Comparison of ENCODE assay signal across 24 cellular contexts in genomic region chr22:46273432-46274148, GRCh38. TPM values are rescaled to one million over a fixed set of nuclear protein-coding genes. Genes with fewer than 3 reads are reported as not detected.
"Had no signal": no experiment of that assay in that cellular context is flagged by ENCODE, and none has a peak within 500 bp of the region (broad histone marks: within the 10 kb centered on the region; RNA-seq: fewer than 3 reads in every experiment).

No MANE protein-coding gene starts in this region.

- H3K27ac Mint-ChIP-seq: dendritic cell treated with granulocyte-macrophage colony-stimulating factor and Interleukin-4, amounts not matched to agents 40 ng/mL and 50 ng/mL, for 4 days; mesothelial cell of epicardium; natural killer cell treated with Interleukin-12 subunit alpha and Interleukin-12 subunit beta and Interleukin-15 and Interleukin-18, amount 100 ng/mL, for 72 hours; neural progenitor cell; progenitor cell of endocrine pancreas; stimulated activated naive B cell treated with anti-CD40 and anti-IgM and Interleukin-4, amounts not matched to agents 10 μg/mL and 1 μg/mL and 100 μg/mL, for 72 hours; stimulated activated naive CD8-positive, alpha-beta T cell treated with anti-CD3 and anti-CD28 coated beads, Interleukin-15, amount 100 ng/mL, for 72 hours had no signal

- H3K27me3 ChIP-seq: esophagus squamous epithelium, gastroesophageal sphincter, neural progenitor cell, pancreas, sigmoid colon, testis, tibial nerve had no signal

- H3K36me3 ChIP-seq: neural progenitor cell had no signal

- H3K27me3 Mint-ChIP-seq: dendritic cell treated with granulocyte-macrophage colony-stimulating factor and Interleukin-4, amounts not matched to agents 40 ng/mL and 50 ng/mL, for 4 days; natural killer cell treated with Interleukin-12 subunit alpha and Interleukin-12 subunit beta and Interleukin-15 and Interleukin-18, amount 100 ng/mL, for 72 hours; progenitor cell of endocrine pancreas; stimulated activated naive B cell treated with anti-CD40 and anti-IgM and Interleukin-4, amounts not matched to agents 10 μg/mL and 1 μg/mL and 100 μg/mL, for 72 hours; stimulated activated naive CD8-positive, alpha-beta T cell treated with anti-CD3 and anti-CD28 coated beads, Interleukin-15, amount 100 ng/mL, for 72 hours had no signal

- H2AFZ ChIP-seq: neural progenitor cell had no signal

- H3K27ac ChIP-seq: esophagus squamous epithelium, gastroesophageal sphincter, neural progenitor cell, pancreas, sigmoid colon, skin epidermis, testis, tibial nerve had no signal

- H3K4me3 Mint-ChIP-seq: dendritic cell treated with granulocyte-macrophage colony-stimulating factor and Interleukin-4, amounts not matched to agents 40 ng/mL and 50 ng/mL, for 4 days; mesothelial cell of epicardium; natural killer cell treated with Interleukin-12 subunit alpha and Interleukin-12 subunit beta and Interleukin-15 and Interleukin-18, amount 100 ng/mL, for 72 hours; neural progenitor cell; stimulated activated naive B cell treated with anti-CD40 and anti-IgM and Interleukin-4, amounts not matched to agents 10 μg/mL and 1 μg/mL and 100 μg/mL, for 72 hours; stimulated activated naive CD8-positive, alpha-beta T cell treated with anti-CD3 and anti-CD28 coated beads, Interleukin-15, amount 100 ng/mL, for 72 hours had no signal

- H3K4me1 Mint-ChIP-seq: mesothelial cell of epicardium had no signal

- H3K9me3 Mint-ChIP-seq: natural killer cell treated with Interleukin-12 subunit alpha and Interleukin-12 subunit beta and Interleukin-15 and Interleukin-18, amount 100 ng/mL, for 72 hours; neural progenitor cell; stimulated activated naive B cell treated with anti-CD40 and anti-IgM and Interleukin-4, amounts not matched to agents 10 μg/mL and 1 μg/mL and 100 μg/mL, for 72 hours had no signal

- ATAC-seq: gastroesophageal sphincter; left colon; pancreas; stimulated activated naive B cell treated with anti-CD40 and anti-IgM and Interleukin-4, amounts not matched to agents 10 μg/mL and 1 μg/mL and 100 μg/mL, for 72 hours; stimulated activated naive CD8-positive, alpha-beta T cell treated with anti-CD3 and anti-CD28 coated beads, Interleukin-15, amount 100 ng/mL, for 72 hours had no signal

- FAIRE-seq: colon, kidney, pancreas had no signal

- H3K9me3 ChIP-seq: esophagus squamous epithelium, pancreas, sigmoid colon, testis, tibial nerve had no signal

- DNase-seq: cerebellar nuclear complex; esophagus squamous epithelium; foreskin fibroblast; left colon; occipital lobe; pancreas; sigmoid colon; stimulated activated CD4-positive, alpha-beta T cell treated with anti-CD3 and anti-CD28 coated beads, Interleukin-2, amount 100 ng/mL, for 24 hours; stimulated activated CD4-positive, alpha-beta T cell treated with anti-CD3 and anti-CD28 coated beads, Interleukin-4, amount 100 ng/mL, for 4 hours; stimulated activated naive B cell treated with anti-CD40 and anti-IgM and Interleukin-4, amounts not matched to agents 10 μg/mL and 1 μg/mL and 100 μg/mL, for 72 hours; stimulated activated naive CD8-positive, alpha-beta T cell treated with anti-CD3 and anti-CD28 coated beads, Interleukin-15, amount 100 ng/mL, for 72 hours; testis had no signal

- H3K4me1 ChIP-seq: neural progenitor cell, testis had no signal

- H3K4me3 ChIP-seq: esophagus squamous epithelium, gastroesophageal sphincter, neural progenitor cell, pancreas, sigmoid colon, skin epidermis, testis, tibial nerve had no signal

- H3K4me2 ChIP-seq: neural progenitor cell had no signal

- H3K9ac ChIP-seq: neural progenitor cell had no signal

RNA-seq across cellular contexts. Expression of gene PKDREJ, which starts 10.4 kb away (rescaled TPM):
- total RNA-seq: epithelial cell of proximal tubule, myocyte, progenitor cell of endocrine pancreas had no signal
